15 cellular contexts compared by ENCODE assay signal in genomic region chr2:32756074-32756727, GRCh38.
A peak's percentile ranks its signal among the peaks of the same experiment; 100 is the strongest.
DNase-seq lines count a peak whose midpoint lies in the region; ATAC-seq and TF ChIP-seq lines count a peak whose summit lies in the region.
"Had no signal": no experiment of that assay in that cellular context is flagged by ENCODE, and none has a peak within 500 bp of the region (broad histone marks: within the 10 kb centered on the region; RNA-seq: fewer than 3 reads in every experiment).

No MANE protein-coding gene starts in this region.

- no peaks in the 10 kb centered on the region for H3K9me2 ChIP-seq in Loucy (replicated peaks; ENCODE audit: low read depth, low read length)

- H3K27ac ChIP-seq in thoracic aorta, result no peak overlapping the region
- H3K27ac ChIP-seq: epithelial cell of prostate, prostate gland had no signal

- no peaks in the 10 kb centered on the region for H3K9me3 Mint-ChIP-seq in stimulated activated naive CD8-positive, alpha-beta T cell treated with anti-CD3 and anti-CD28 coated beads, Interleukin-15, Interleukin-2, amounts not matched to agents 100 ng/mL and 50 ng/mL, for 24 hours
- H3K9me3 Mint-ChIP-seq in central memory CD8-positive, alpha-beta T cell, result no peaks in the 10 kb centered on the region

- no peaks in the 10 kb centered on the region for H3K79me2 ChIP-seq in Loucy (ENCODE audit: insufficient read depth, low read length)

- H2AFZ ChIP-seq in Loucy (ENCODE audit: low read length), result 0 out of 2 replicates have a peak overlapping the region, but pooled peaks have one; percentile 5

- H4K20me1 ChIP-seq in Loucy (ENCODE audit: insufficient read depth, low read length, poor library complexity, severe bottlenecking), result no peaks in the 10 kb centered on the region

- TF ChIP-seq CTCF in Loucy (conservative IDR thresholded peaks at IDR 0.05; ENCODE audit: low read length) (no peak), thoracic aorta (IDR thresholded peaks at IDR 0.05) (no peak)

- H3K36me3 ChIP-seq in Loucy (ENCODE audit: insufficient read depth, low read length) (no peaks in the 10 kb centered on the region), thoracic aorta (no peaks in the 10 kb centered on the region)
- H3K36me3 ChIP-seq: prostate gland had no signal

- no peak for ATAC-seq in stimulated activated naive CD8-positive, alpha-beta T cell treated with anti-CD3 and anti-CD28 coated beads, Interleukin-15, Interleukin-2, amounts not matched to agents 100 U/mL and 50 U/mL, for 24 hours
- peak; percentile 70 for ATAC-seq in central memory CD8-positive, alpha-beta T cell (replicated peaks; ENCODE audit: extremely low read depth, poor library complexity, severe bottlenecking)
- ATAC-seq in thoracic aorta (ENCODE audit: insufficient number of reproducible peaks, low FRiP score, low read depth) (no peak), HG03378 (IDR thresholded peaks at IDR 0.05; ENCODE audit: unreplicated experiment) (no peak)
- ATAC-seq: Right ventricle myocardium inferior had no signal

- peaks cover 56% of the 10 kb centered on the region for H3K36me3 Mint-ChIP-seq in stimulated activated naive CD8-positive, alpha-beta T cell treated with anti-CD3 and anti-CD28 coated beads, Interleukin-15, Interleukin-2, amounts not matched to agents 100 ng/mL and 50 ng/mL, for 24 hours (ENCODE audit: low read depth)
- H3K36me3 Mint-ChIP-seq in central memory CD8-positive, alpha-beta T cell (ENCODE audit: insufficient read depth), result peaks cover 13% of the 10 kb centered on the region

- H3K9me3 ChIP-seq in Loucy (ENCODE audit: insufficient read depth, low read depth, low read length) (no peaks in the 10 kb centered on the region), thoracic aorta (no peaks in the 10 kb centered on the region)
- H3K9me3 ChIP-seq: prostate gland had no signal

- H3F3A ChIP-seq in Loucy (ENCODE audit: low read depth), result no peaks in the 10 kb centered on the region

- H3K4me3 ChIP-seq in Loucy (ENCODE audit: low read length, poor library complexity, severe bottlenecking), result no peak overlapping the region
- H3K4me3 ChIP-seq in thoracic aorta, result peak overlapping the region; percentile 22
- H3K4me3 ChIP-seq: prostate gland had no signal

- no peak overlapping the region for H3K27ac Mint-ChIP-seq in stimulated activated naive CD8-positive, alpha-beta T cell treated with anti-CD3 and anti-CD28 coated beads, Interleukin-15, Interleukin-2, amounts not matched to agents 100 ng/mL and 50 ng/mL, for 24 hours
- peak overlapping the region; percentile 91 for H3K27ac Mint-ChIP-seq in central memory CD8-positive, alpha-beta T cell (ENCODE audit: low read depth)

- H3K9ac ChIP-seq in Loucy (ENCODE audit: low read depth, low read length, poor library complexity, severe bottlenecking), result no peak overlapping the region

- DNase-seq in stimulated activated naive CD8-positive, alpha-beta T cell treated with anti-CD3 and anti-CD28 coated beads, Interleukin-15, Interleukin-2, amounts not matched to agents 100 U/mL and 50 U/mL, for 24 hours, result no peak
- no peak for DNase-seq in central memory CD8-positive, alpha-beta T cell (ENCODE audit: low spot score in 2 of 2)
- DNase-seq in thoracic aorta (ENCODE audit: low spot score) (no peak), hypothalamus (lab: John Stamatoyannopoulos, UW) (no peak)
- no peak for DNase-seq in stimulated activated CD4-positive, alpha-beta T cell treated with anti-CD3 and anti-CD28 coated beads, Interleukin-2, amount 100 ng/mL, for 48 hours
- DNase-seq: activated CD8-positive, alpha-beta memory T cell treated with anti-CD3 and anti-CD28 coated beads for 24 hours; amniotic stem cell; NK-92 treated with Interleukin-12 subunit alpha and Interleukin-12 subunit beta, amount 100 ng/mL, for 24 hours; stimulated activated CD4-positive, alpha-beta T cell treated with anti-CD3 and anti-CD28 coated beads, Interleukin-12 subunit alpha, Interleukin-12 subunit beta, amount 100 ng/mL, for 4 hours had no signal

- H3K4me3 Mint-ChIP-seq in stimulated activated naive CD8-positive, alpha-beta T cell treated with anti-CD3 and anti-CD28 coated beads, Interleukin-15, Interleukin-2, amounts not matched to agents 100 ng/mL and 50 ng/mL, for 24 hours, result peak overlapping the region; percentile 71
- peak overlapping the region; percentile 68 for H3K4me3 Mint-ChIP-seq in central memory CD8-positive, alpha-beta T cell

- H3K4me2 ChIP-seq in Loucy (ENCODE audit: low read depth, low read length, poor library complexity, severe bottlenecking), result no peak overlapping the region

- H3K27me3 ChIP-seq in Loucy (ENCODE audit: insufficient read depth, low read length, poor library complexity, severe bottlenecking) (no peaks in the 10 kb centered on the region), thoracic aorta (replicated peaks; ENCODE audit: insufficient read depth) (no peaks in the 10 kb centered on the region)

- H3K4me1 Mint-ChIP-seq in stimulated activated naive CD8-positive, alpha-beta T cell treated with anti-CD3 and anti-CD28 coated beads, Interleukin-15, Interleukin-2, amounts not matched to agents 100 ng/mL and 50 ng/mL, for 24 hours (ENCODE audit: low read depth), result peaks cover 21% of the 10 kb centered on the region
- peaks cover 20% of the 10 kb centered on the region for H3K4me1 Mint-ChIP-seq in central memory CD8-positive, alpha-beta T cell

- H3K4me1 ChIP-seq in Loucy (ENCODE audit: insufficient read depth, low read length, poor library complexity, severe bottlenecking) (peaks cover 3% of the 10 kb centered on the region), thoracic aorta (ENCODE audit: control insufficient read depth in 1 of 2, low read depth in 2 of 2) (peaks cover 0 to 27% of the 10 kb centered on the region in 2 donors)
- H3K4me1 ChIP-seq: prostate gland had no signal

- no peaks in the 10 kb centered on the region for H3K27me3 Mint-ChIP-seq in stimulated activated naive CD8-positive, alpha-beta T cell treated with anti-CD3 and anti-CD28 coated beads, Interleukin-15, Interleukin-2, amounts not matched to agents 100 ng/mL and 50 ng/mL, for 24 hours
- H3K27me3 Mint-ChIP-seq in central memory CD8-positive, alpha-beta T cell, result no peaks in the 10 kb centered on the region
